Comparison of ENCODE assay signal across 7 cellular contexts in the genomic region with DNA sequence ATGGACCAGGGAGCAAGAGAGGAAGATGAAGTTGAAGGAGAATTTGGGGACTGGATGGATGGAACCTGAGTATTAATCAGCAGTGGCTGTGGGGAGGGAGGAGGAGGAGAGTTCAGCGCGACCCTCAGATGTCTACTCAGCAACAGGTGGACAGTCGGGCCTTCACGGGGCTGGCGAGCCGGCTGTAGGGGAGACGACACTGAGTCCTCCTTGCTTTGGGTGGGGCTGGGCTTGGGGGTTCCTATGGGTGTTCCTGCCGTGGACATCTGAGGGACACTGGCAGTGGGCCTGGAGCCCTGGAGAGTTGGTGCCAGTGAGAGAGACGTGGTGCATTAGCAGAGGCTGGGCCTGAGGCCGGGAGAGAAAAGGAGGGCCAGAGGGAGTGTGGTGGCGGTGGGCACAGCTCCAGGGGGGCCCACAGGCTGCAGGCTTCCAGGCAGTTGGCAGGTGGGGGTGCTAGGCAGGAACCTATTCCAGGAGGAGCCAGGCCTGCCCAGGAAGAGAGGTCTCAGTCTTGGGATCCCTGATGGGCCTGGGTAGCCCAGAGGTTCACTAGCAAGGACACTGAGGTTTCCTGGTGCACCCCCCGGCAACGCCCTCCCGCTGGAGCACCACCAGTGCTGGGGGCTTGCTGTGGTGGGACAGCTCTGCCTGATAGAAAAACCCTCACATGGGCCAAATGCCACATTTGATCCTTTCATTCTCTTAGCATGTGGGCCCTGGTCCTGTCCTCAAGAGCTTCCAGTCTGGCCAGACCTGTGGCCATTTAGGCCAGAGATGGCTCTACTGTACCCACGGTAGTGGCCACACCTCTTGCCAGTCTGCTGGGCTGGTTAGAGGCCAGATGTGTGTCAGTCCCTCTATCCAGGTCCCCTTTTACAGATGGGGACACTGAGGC.
A peak's percentile ranks its signal among the peaks of the same experiment; 100 is the strongest.
DNase-seq lines count a peak whose midpoint lies in the region; ATAC-seq, FAIRE-seq and TF ChIP-seq lines count a peak whose summit lies in the region.
"Not testable (repeated sequence)": the region's sequence is repeated elsewhere in the genome, so short reads cannot be mapped to it uniquely, and the experiment has no call there.

No MANE protein-coding gene starts in this region.

- not testable (repeated sequence) for H3K79me1 ChIP-seq in mesenchymal stem cell (replicated peaks; ENCODE audit: low read length, poor library complexity, severe bottlenecking)

- H3K4me1 ChIP-seq in SK-N-SH (ENCODE audit: control insufficient read depth in 1 of 2, insufficient read depth in 2 of 2, low read depth in 1 of 2, low read length in 1 of 2) (peaks cover 3 to 27% of the 10 kb centered on the region in 2 experiments; a peak in 1 of 4 replicates), mesenchymal stem cell (ENCODE audit: control insufficient read depth, insufficient read depth, low read depth, low read length) (peaks cover 17% of the 10 kb centered on the region), thoracic aorta (ENCODE audit: control insufficient read depth in 1 of 2, low read depth in 2 of 2) (peaks cover 34 to 75% of the 10 kb centered on the region in 2 donors)

- not testable (repeated sequence) for H2BK15ac ChIP-seq in mesenchymal stem cell (ENCODE audit: low read depth, poor library complexity, severe bottlenecking)

- not testable (repeated sequence) for TF ChIP-seq CTCF in SK-N-SH (IDR thresholded peaks at IDR 0.05); chondrocyte (IDR thresholded peaks at IDR 0.05); osteocyte (IDR thresholded peaks at IDR 0.05); thoracic aorta (IDR thresholded peaks at IDR 0.05)

- not testable (repeated sequence) for H3K9me3 Mint-ChIP-seq in chondrocyte (ENCODE audit: low read depth); osteocyte (ENCODE audit: unreplicated experiment)

- H3K27ac Mint-ChIP-seq in chondrocyte (ENCODE audit: unreplicated experiment): peak overlapping the region; percentile 99
- H3K27ac Mint-ChIP-seq in osteocyte (ENCODE audit: unreplicated experiment): peak overlapping the region; percentile 97

- not testable (repeated sequence) for H2AK5ac ChIP-seq in mesenchymal stem cell (ENCODE audit: low read length, severe bottlenecking)

- not testable (repeated sequence) for H3K4ac ChIP-seq in mesenchymal stem cell (ENCODE audit: low read depth in 1 of 2, low read length in 2 of 2)

- not testable (repeated sequence) for H3K4me3 Mint-ChIP-seq in chondrocyte (ENCODE audit: unreplicated experiment)
- peak overlapping the region; percentile 33 for H3K4me3 Mint-ChIP-seq in osteocyte (ENCODE audit: unreplicated experiment)

- H3K4me3 ChIP-seq in SK-N-SH (ENCODE audit: low read depth in 2 of 2, low read length in 1 of 2); mesenchymal stem cell (ENCODE audit: insufficient read depth in 1 of 2, low read depth in 1 of 2, low read length in 2 of 2); thoracic aorta: not testable (repeated sequence)

- peak; percentile 78 for FAIRE-seq in GM19239 (lab: Jason Lieb, UNC)

- H3K27me3 Mint-ChIP-seq in chondrocyte (ENCODE audit: low read depth); osteocyte (ENCODE audit: unreplicated experiment): not testable (repeated sequence)

- H3F3A ChIP-seq in SK-N-SH (replicated peaks; ENCODE audit: insufficient read depth): not testable (repeated sequence)

- H3K14ac ChIP-seq in mesenchymal stem cell (ENCODE audit: low read length in 2 of 2): not testable (repeated sequence)

- H3K4me1 Mint-ChIP-seq in chondrocyte (ENCODE audit: low read depth) (peaks cover 57% of the 10 kb centered on the region), osteocyte (ENCODE audit: unreplicated experiment) (peaks cover 56% of the 10 kb centered on the region)

- not testable (repeated sequence) for DNase-seq in GM19239 (ENCODE audit: insufficient read length, low spot score); SK-N-SH; mesenchymal stem cell; osteocyte (ENCODE audit: extremely low spot score, unreplicated experiment); thoracic aorta (ENCODE audit: low spot score)
- DNase-seq in chondrocyte (ENCODE audit: low spot score) (peak; percentile 68), left cardiac atrium (peak; percentile 14)

- not testable (repeated sequence) for H3K9ac ChIP-seq in SK-N-SH; mesenchymal stem cell (ENCODE audit: low read length)

- not testable (repeated sequence) for H3K23ac ChIP-seq in mesenchymal stem cell (ENCODE audit: low read length in 2 of 2)

- H3K4me2 ChIP-seq in SK-N-SH: 0 out of 2 replicates have a peak overlapping the region, but pooled peaks have one; percentile 47
- H3K4me2 ChIP-seq in mesenchymal stem cell (ENCODE audit: low read length, poor library complexity, severe bottlenecking): not testable (repeated sequence)

- not testable (repeated sequence) for H3K79me2 ChIP-seq in SK-N-SH (ENCODE audit: insufficient read depth)

- not testable (repeated sequence) for H2BK12ac ChIP-seq in mesenchymal stem cell (ENCODE audit: low read length in 2 of 2)

- H4K8ac ChIP-seq in mesenchymal stem cell (ENCODE audit: low read length): not testable (repeated sequence)

- H3K36me3 ChIP-seq in SK-N-SH (replicated peaks in 1 of 2; ENCODE audit: control insufficient read depth in 1 of 2, insufficient read depth in 2 of 2, low read length in 1 of 2); mesenchymal stem cell (ENCODE audit: control insufficient read depth in 1 of 2, insufficient read depth in 2 of 2, low read depth in 1 of 2, low read length in 2 of 2); thoracic aorta: not testable (repeated sequence)

- H3K18ac ChIP-seq in mesenchymal stem cell (ENCODE audit: low read depth in 1 of 2, low read length in 2 of 2): not testable (repeated sequence)

- ATAC-seq in left cardiac atrium; thoracic aorta (ENCODE audit: insufficient number of reproducible peaks, low FRiP score, low read depth): not testable (repeated sequence)

- not testable (repeated sequence) for H3K9me2 ChIP-seq in SK-N-SH

- CTCF ChIA-PET in SK-N-SH (lab: Yijun Ruan, JAX): not testable (repeated sequence)

- peak overlapping the region; percentile 5 for H2BK120ac ChIP-seq in mesenchymal stem cell (ENCODE audit: low read depth, low read length)

- TF ChIP-seq RAD21 in SK-N-SH (IDR thresholded peaks at IDR 0.05; ENCODE audit: low read length): not testable (repeated sequence)

- H3K36me3 Mint-ChIP-seq in chondrocyte (ENCODE audit: low read depth); osteocyte (ENCODE audit: unreplicated experiment): not testable (repeated sequence)

- H3K27me3 ChIP-seq in SK-N-SH (ENCODE audit: insufficient read depth); mesenchymal stem cell (ENCODE audit: control insufficient read depth in 1 of 2, insufficient read depth in 1 of 2, low read length in 2 of 2); thoracic aorta (replicated peaks; ENCODE audit: insufficient read depth): not testable (repeated sequence)

- H4K20me1 ChIP-seq in SK-N-SH (ENCODE audit: insufficient read depth): not testable (repeated sequence)

- intact Hi-C loops in left cardiac atrium (cut with DNase I): not testable (repeated sequence)

- not testable (repeated sequence) for H2BK5ac ChIP-seq in mesenchymal stem cell (ENCODE audit: low read depth, low read length, poor library complexity, severe bottlenecking)

- not testable (repeated sequence) for H2AFZ ChIP-seq in SK-N-SH (ENCODE audit: low read depth); mesenchymal stem cell (ENCODE audit: low read depth, low read length)

- POLR2A ChIA-PET in SK-N-SH (lab: Yijun Ruan, JAX): not testable (repeated sequence)

- not testable (repeated sequence) for H3K27ac ChIP-seq in SK-N-SH (ENCODE audit: low read depth in 2 of 2, low read length in 1 of 2); mesenchymal stem cell (ENCODE audit: low read length, poor library complexity, severe bottlenecking)
- peak overlapping the region; percentile 89 to 99 for H3K27ac ChIP-seq in thoracic aorta

- TF ChIP-seq EP300 in SK-N-SH (IDR thresholded peaks at IDR 0.05; ENCODE audit: borderline replicate concordance in 1 of 2, low read depth in 1 of 2, low read length in 1 of 2): not testable (repeated sequence)

- H3K9me3 ChIP-seq in SK-N-SH; mesenchymal stem cell (ENCODE audit: control insufficient read depth, low read length); thoracic aorta: not testable (repeated sequence)

- H4K91ac ChIP-seq in mesenchymal stem cell (ENCODE audit: low read length): not testable (repeated sequence)

- 89% methylated on average over 12 of the region's 15 CpGs for WGBS in SK-N-SH (ENCODE audit: low lambda C conversion rate)
- 93% methylated on average over 14 of the region's 15 CpGs for WGBS in mesenchymal stem cell
